ENCODE assay signal across 26 cellular contexts in the genomic region with DNA sequence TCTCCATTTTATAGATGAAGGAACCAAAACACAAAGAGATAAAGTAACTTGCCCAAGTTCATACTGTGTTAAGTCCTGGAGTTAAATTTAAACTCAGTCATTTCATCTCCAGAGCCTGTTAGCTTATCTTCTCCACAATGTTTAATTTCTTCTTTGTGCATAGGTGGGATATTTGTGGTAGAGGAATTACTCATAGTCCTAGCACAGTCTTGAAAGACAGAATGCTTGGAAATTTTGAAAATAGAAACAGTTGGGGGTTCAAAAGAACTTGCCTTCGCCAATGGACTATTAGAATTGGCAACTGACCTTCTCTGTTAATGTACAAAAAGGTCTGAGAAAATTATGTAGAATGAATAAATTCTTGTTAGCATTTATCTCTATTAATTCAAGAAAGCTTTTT.
"Had no signal": no experiment of that assay in that cellular context is flagged by ENCODE, and none has a peak within 500 bp of the region (broad histone marks: within the 10 kb centered on the region; RNA-seq: fewer than 3 reads in every experiment).

No MANE protein-coding gene starts in this region.

- H3K9me3 ChIP-seq: colonic mucosa, prostate gland, sigmoid colon, testis, tibial artery had no signal

- H3K9me3 Mint-ChIP-seq: dendritic cell treated with granulocyte-macrophage colony-stimulating factor and Interleukin-4, amounts not matched to agents 40 ng/mL and 50 ng/mL, for 4 days; memory B cell; nephron; neural progenitor cell; stimulated activated memory B cell treated with anti-CD40 and anti-IgM and Interleukin-4, amounts not matched to agents 10 μg/mL and 1 μg/mL and 100 μg/mL, for 72 hours; type B pancreatic cell had no signal

- H3K27ac ChIP-seq: colonic mucosa, neural progenitor cell, prostate gland, sigmoid colon, skin epidermis, spleen, testis, tibial artery had no signal

- H3K4me1 ChIP-seq: colonic mucosa, neural progenitor cell, prostate gland, sigmoid colon, spleen, testis, tibial artery had no signal

- H3K27me3 Mint-ChIP-seq: dendritic cell treated with granulocyte-macrophage colony-stimulating factor and Interleukin-4, amounts not matched to agents 40 ng/mL and 50 ng/mL, for 4 days; memory B cell; naive thymus-derived CD4-positive, alpha-beta T cell; stimulated activated memory B cell treated with anti-CD40 and anti-IgM and Interleukin-4, amounts not matched to agents 10 μg/mL and 1 μg/mL and 100 μg/mL, for 72 hours had no signal

- H3K4me2 ChIP-seq: neural progenitor cell had no signal

- H3K27me3 ChIP-seq: colonic mucosa, neural progenitor cell, sigmoid colon, spleen, testis, tibial artery had no signal

- H3K36me3 Mint-ChIP-seq: immature natural killer cell; memory B cell; naive thymus-derived CD4-positive, alpha-beta T cell; neural progenitor cell; stimulated activated memory B cell treated with anti-CD40 and anti-IgM and Interleukin-4, amounts not matched to agents 10 μg/mL and 1 μg/mL and 100 μg/mL, for 72 hours; type B pancreatic cell had no signal

- H3K36me3 ChIP-seq: colonic mucosa, neural progenitor cell, prostate gland, sigmoid colon, spleen, tibial artery had no signal

- H3K4me3 ChIP-seq: colonic mucosa, lung, neural progenitor cell, prostate gland, sigmoid colon, skin epidermis, spleen, testis, tibial artery had no signal

- H3K4me3 Mint-ChIP-seq: dendritic cell treated with granulocyte-macrophage colony-stimulating factor and Interleukin-4, amounts not matched to agents 40 ng/mL and 50 ng/mL, for 4 days; immature natural killer cell; memory B cell; naive thymus-derived CD4-positive, alpha-beta T cell; nephron; neural progenitor cell; stimulated activated memory B cell treated with anti-CD40 and anti-IgM and Interleukin-4, amounts not matched to agents 10 μg/mL and 1 μg/mL and 100 μg/mL, for 72 hours; type B pancreatic cell had no signal

- H3K4me1 Mint-ChIP-seq: immature natural killer cell; memory B cell; naive thymus-derived CD4-positive, alpha-beta T cell; nephron; stimulated activated memory B cell treated with anti-CD40 and anti-IgM and Interleukin-4, amounts not matched to agents 10 μg/mL and 1 μg/mL and 100 μg/mL, for 72 hours had no signal

- ATAC-seq: left lobe of liver; naive thymus-derived CD4-positive, alpha-beta T cell; right cardiac atrium; stimulated activated memory B cell treated with anti-CD40 and anti-IgM and Interleukin-4, amounts not matched to agents 10 μg/mL and 1 μg/mL and 100 μg/mL, for 72 hours; stimulated activated naive CD8-positive, alpha-beta T cell treated with anti-CD3 and anti-CD28 coated beads, Interleukin-15, Interleukin-2, amounts not matched to agents 100 U/mL and 50 U/mL, for 24 hours had no signal

- H3K9ac ChIP-seq: neural progenitor cell had no signal

- DNase-seq: colonic mucosa; effector CD8-positive, alpha-beta T cell; erythroblast; hypothalamus; immature natural killer cell; naive thymus-derived CD4-positive, alpha-beta T cell; nucleus accumbens; right cardiac atrium; sigmoid colon; spleen; stimulated activated CD4-positive, alpha-beta T cell treated with anti-CD3 and anti-CD28 coated beads, Interleukin-4, amount 100 ng/mL, for 4 hours; stimulated activated naive CD8-positive, alpha-beta T cell treated with anti-CD3 and anti-CD28 coated beads, Interleukin-15, Interleukin-2, amounts not matched to agents 100 U/mL and 50 U/mL, for 24 hours; substantia nigra; testis; tibial artery had no signal

- H2AFZ ChIP-seq: neural progenitor cell had no signal

- H3K27ac Mint-ChIP-seq: dendritic cell treated with granulocyte-macrophage colony-stimulating factor and Interleukin-4, amounts not matched to agents 40 ng/mL and 50 ng/mL, for 4 days; immature natural killer cell; memory B cell; naive thymus-derived CD4-positive, alpha-beta T cell; nephron; neural progenitor cell; stimulated activated memory B cell treated with anti-CD40 and anti-IgM and Interleukin-4, amounts not matched to agents 10 μg/mL and 1 μg/mL and 100 μg/mL, for 72 hours; type B pancreatic cell had no signal

- FAIRE-seq: keratinocyte had no signal
